Comparison of ENCODE assay signal across 23 cellular contexts in the genomic region with DNA sequence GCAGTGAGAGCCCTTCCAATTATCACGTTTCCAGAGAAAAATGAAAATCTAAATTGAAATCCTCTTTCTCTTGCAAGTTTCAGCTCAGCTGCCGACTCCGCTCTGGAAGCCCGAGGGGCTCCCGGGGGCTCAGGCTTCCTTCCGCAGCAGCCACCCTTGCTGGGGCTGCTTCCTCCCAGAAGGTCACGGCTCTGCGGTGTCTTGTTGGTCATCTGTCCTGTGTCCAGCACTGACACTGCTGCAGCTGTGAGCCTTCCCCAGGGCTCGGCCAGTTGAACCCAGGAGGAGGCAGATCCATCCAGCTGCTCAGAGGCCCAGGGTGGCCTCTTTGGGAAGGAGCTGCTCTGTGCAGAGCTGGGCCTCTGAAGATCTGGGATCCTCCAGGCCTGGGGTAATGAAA.
DNase-seq lines count a peak whose midpoint lies in the region; ATAC-seq lines count a peak whose summit lies in the region.
"Had no signal": no experiment of that assay in that cellular context is flagged by ENCODE, and none has a peak within 500 bp of the region (broad histone marks: within the 10 kb centered on the region; RNA-seq: fewer than 3 reads in every experiment).

No MANE protein-coding gene starts in this region.

- intact Hi-C loops in cardiac septum (cut with DNase I): no loop called here
- intact Hi-C loops in Right ventricle myocardium superior (cut with DNase I): no loop called here

- H3K27ac Mint-ChIP-seq in T-helper 17 cell: peak overlapping the region; percentile 54
- H3K27ac Mint-ChIP-seq: GM23338 had no signal

- H3K36me3 Mint-ChIP-seq in T-helper 17 cell (ENCODE audit: low read depth): peaks cover 3% of the 10 kb centered on the region

- H3K4me1 ChIP-seq in effector memory CD4-positive, alpha-beta T cell (ENCODE audit: control insufficient read depth, insufficient read depth, low read length, poor library complexity, severe bottlenecking): peaks cover 8% of the 10 kb centered on the region
- H3K4me1 ChIP-seq: foreskin keratinocyte, lower lobe of right lung, pancreas had no signal

- H3K4me3 ChIP-seq in effector memory CD4-positive, alpha-beta T cell (ENCODE audit: insufficient read depth, low read depth, low read length, poor library complexity, severe bottlenecking): no peak overlapping the region
- H3K4me3 ChIP-seq: GM23338, hepatocyte, lower lobe of right lung, pancreas, thoracic aorta had no signal

- DNase-seq in cardiac septum (ENCODE audit: low spot score): peak; percentile 31
- no peak for DNase-seq in Right ventricle myocardium superior
- no peak for DNase-seq in T-helper 17 cell
- peak; percentile 65 for DNase-seq in mesenteric fat pad (ENCODE audit: low spot score)
- DNase-seq in NCI-H2227 treated with DMSO at 0.1 percent for 48 hours (lab: John Stamatoyannopoulos, UW): no peak
- DNase-seq in cerebellar nuclear complex (lab: John Stamatoyannopoulos, UW): no peak
- no peak for DNase-seq in effector memory CD4-positive, alpha-beta T cell
- DNase-seq: activated CD4-positive, alpha-beta T cell treated with anti-CD3 and anti-CD28 coated beads, Interleukin-2, amount 50 U/mL, for 48 hours; brain microvascular endothelial cell; erythroblast; foreskin keratinocyte; lower lobe of right lung; NCI-H1694; NCI-H748 treated with DMSO at 0.1 percent for 48 hours; pancreas; right cardiac atrium; stimulated activated CD4-positive, alpha-beta T cell treated with anti-CD3 and anti-CD28 coated beads, Interleukin-15, amount 100 ng/mL, for 24 hours; T-helper 2 cell had no signal

- H3K27ac ChIP-seq in effector memory CD4-positive, alpha-beta T cell (ENCODE audit: insufficient read depth, low read length, poor library complexity, severe bottlenecking): no peak overlapping the region
- H3K27ac ChIP-seq: brain microvascular endothelial cell, foreskin keratinocyte, hepatocyte, lower lobe of right lung, pancreas, thoracic aorta had no signal

- no peaks in the 10 kb centered on the region for H3K9me3 ChIP-seq in T-helper 17 cell (ENCODE audit: control insufficient read depth, low read length, poor library complexity, severe bottlenecking)
- H3K9me3 ChIP-seq in effector memory CD4-positive, alpha-beta T cell (ENCODE audit: control insufficient read depth, low read length): no peaks in the 10 kb centered on the region
- H3K9me3 ChIP-seq: lower lobe of right lung, pancreas, thoracic aorta had no signal

- H3K4me3 Mint-ChIP-seq in T-helper 17 cell: peak overlapping the region; percentile 16
- H3K4me3 Mint-ChIP-seq: CD4-positive, alpha-beta T cell; GM23338 had no signal

- H3K4me1 Mint-ChIP-seq in T-helper 17 cell: peaks cover 13% of the 10 kb centered on the region

- no peaks in the 10 kb centered on the region for H3K27me3 ChIP-seq in effector memory CD4-positive, alpha-beta T cell (replicated peaks; ENCODE audit: control insufficient read depth, insufficient read depth, low read length, poor library complexity, severe bottlenecking)
- H3K27me3 ChIP-seq: brain microvascular endothelial cell, foreskin keratinocyte, pancreas had no signal

- ATAC-seq in Right ventricle myocardium superior (ENCODE audit: poor library complexity) (no peak), T-helper 17 cell (no peak), HG03108 (IDR thresholded peaks at IDR 0.05; ENCODE audit: unreplicated experiment) (no peak)
- ATAC-seq: foreskin keratinocyte, GM23338, lower lobe of right lung, pancreas, right cardiac atrium had no signal

- H3K36me3 ChIP-seq in effector memory CD4-positive, alpha-beta T cell (ENCODE audit: control insufficient read depth, insufficient read depth, low read length): no peaks in the 10 kb centered on the region
- H3K36me3 ChIP-seq: brain microvascular endothelial cell, lower lobe of right lung, pancreas, thoracic aorta had no signal

- peaks cover 15% of the 10 kb centered on the region for H3K27me3 Mint-ChIP-seq in T-helper 17 cell
- H3K27me3 Mint-ChIP-seq: CD4-positive, alpha-beta T cell had no signal

Comparison
In these comparisons a context has a peak if more than half of its experiments do, and no peak if none do; other contexts are left out.
1. DNase-seq: peak in cardiac septum (single experiment) and mesenteric fat pad (single experiment); none in Right ventricle myocardium superior (single experiment), T-helper 17 cell (0 of 3), NCI-H2227 treated with DMSO at 0.1 percent for 48 hours (single experiment), cerebellar nuclear complex (0 of 2) and effector memory CD4-positive, alpha-beta T cell (0 of 3).